ENCODE assay signal across 19 cellular contexts in genomic region chr1:30867537-30867936, GRCh38. TPM values are rescaled to one million over a fixed set of nuclear protein-coding genes. Genes with fewer than 3 reads are reported as not detected.
DNase-seq lines count a peak whose midpoint lies in the region; ATAC-seq, FAIRE-seq and TF ChIP-seq lines count a peak whose summit lies in the region.
"Had no signal": no experiment of that assay in that cellular context is flagged by ENCODE, and none has a peak within 500 bp of the region (broad histone marks: within the 10 kb centered on the region; RNA-seq: fewer than 3 reads in every experiment).

No MANE protein-coding gene starts in this region.

- intact Hi-C loops in HepG2 (cut with micrococcal nuclease; ENCODE audit: unreplicated experiment) (no loop called here), right lobe of liver (cut with DNase I) (no loop called here)

- H3K4me1 ChIP-seq in HepG2 (ENCODE audit: insufficient read depth, low read length) (no peaks in the 10 kb centered on the region), right lobe of liver (no peaks in the 10 kb centered on the region), osteoblast (ENCODE audit: insufficient read depth, low read length) (no peaks in the 10 kb centered on the region), SK-N-SH (ENCODE audit: control insufficient read depth in 1 of 2, insufficient read depth in 2 of 2, low read depth in 1 of 2, low read length in 1 of 2) (no peaks in the 10 kb centered on the region)
- H3K4me1 ChIP-seq: A549, Caco-2 had no signal

- H3K27ac ChIP-seq in HepG2 (ENCODE audit: extremely low read length, insufficient read depth, low read length) (no peak overlapping the region), right lobe of liver (no peak overlapping the region), osteoblast (ENCODE audit: low read depth, low read length) (no peak overlapping the region), SK-N-SH (ENCODE audit: low read depth in 2 of 2, low read length in 1 of 2) (no peak overlapping the region)
- H3K27ac ChIP-seq: 22Rv1; A549; BLaER1 treated with 17β-estradiol and CSF1 and Interleukin-3, amounts not matched to agents 10 nM and 100 nM; C4-2B had no signal

- CTCF ChIA-PET in HepG2 (lab: Yijun Ruan, JAX; ENCODE audit: low intra/inter-chr PET ratio, low total read pairs), result no interaction called here
- CTCF ChIA-PET in SK-N-SH (lab: Yijun Ruan, JAX), result interaction anchor here (0.9 to 2.5 kb wide), 6 partner anchors 11 to 148 kb away, joined by 3 to 13 read pairs (median 6); no protein-coding TSS in a partner anchor

- H3K9ac ChIP-seq in HepG2 (ENCODE audit: insufficient read depth, low read depth, low read length) (no peak overlapping the region), SK-N-SH (no peak overlapping the region)
- H3K9ac ChIP-seq: BLaER1 treated with 17β-estradiol and CSF1 and Interleukin-3, amounts not matched to agents 10 nM and 100 nM had no signal

- POLR2A ChIA-PET in HepG2 (lab: Yijun Ruan, JAX) (no interaction called here), SK-N-SH (lab: Yijun Ruan, JAX) (no interaction called here)

- no peaks in the 10 kb centered on the region for H3K79me2 ChIP-seq in HepG2 (ENCODE audit: insufficient read depth, low read length)
- no peaks in the 10 kb centered on the region for H3K79me2 ChIP-seq in osteoblast (ENCODE audit: insufficient read depth, low read length)
- no peaks in the 10 kb centered on the region for H3K79me2 ChIP-seq in SK-N-SH (ENCODE audit: insufficient read depth)

- H3K9me2 ChIP-seq in SK-N-SH, result no peaks in the 10 kb centered on the region

- no peaks in the 10 kb centered on the region for H3K36me3 ChIP-seq in HepG2 (replicated peaks in 1 of 2; ENCODE audit: control insufficient read depth in 1 of 2, insufficient read depth in 2 of 2, low read length in 2 of 2)
- no peaks in the 10 kb centered on the region for H3K36me3 ChIP-seq in right lobe of liver
- H3K36me3 ChIP-seq in osteoblast (ENCODE audit: insufficient read depth, low read length), result peaks cover 4% of the 10 kb centered on the region
- peaks cover 8 to 23% of the 10 kb centered on the region in 2 experiments for H3K36me3 ChIP-seq in SK-N-SH (replicated peaks in 1 of 2; ENCODE audit: control insufficient read depth in 1 of 2, insufficient read depth in 2 of 2, low read length in 1 of 2)

- FAIRE-seq in HepG2 (lab: Jason Lieb, UNC), result no peak
- FAIRE-seq: A549, D721Med, G401.6, GM19239 had no signal

- TF ChIP-seq RAD21 in HepG2 (CRISPR knock-in tag; IDR thresholded peaks at IDR 0.05) (no peak), SK-N-SH (IDR thresholded peaks at IDR 0.05; ENCODE audit: low read length) (no peak)

- BruUV-seq in HepG2 (replicated peaks; lab: Mats Ljungman, UMichigan), result no TSS peak

- H2AFZ ChIP-seq in HepG2 (ENCODE audit: low read length), result no peak overlapping the region
- H2AFZ ChIP-seq in osteoblast (ENCODE audit: low read length), result no peak overlapping the region
- no peak overlapping the region for H2AFZ ChIP-seq in SK-N-SH (ENCODE audit: low read depth)

- ATAC-seq in HepG2 (no peak), right lobe of liver (no peak), HG03460 (IDR thresholded peaks at IDR 0.05; ENCODE audit: unreplicated experiment) (no peak)
- ATAC-seq: A549; CD8-positive, alpha-beta T cell had no signal

- TF ChIP-seq POLR2A in HepG2 (IDR thresholded peaks at IDR 0.05; ENCODE audit: insufficient read depth in 1 of 2, low read depth in 2 of 2, low read length in 2 of 2), result no peak
- TF ChIP-seq POLR2A in right lobe of liver (IDR thresholded peaks at IDR 0.05), result no peak

- no peak for TF ChIP-seq CTCF in HepG2 (CRISPR knock-in tag; IDR thresholded peaks at IDR 0.05)
- TF ChIP-seq CTCF in right lobe of liver (IDR thresholded peaks at IDR 0.05), result no peak
- TF ChIP-seq CTCF in osteoblast (IDR thresholded peaks at IDR 0.05; ENCODE audit: extremely low read depth, low read depth, low read length), result no peak
- TF ChIP-seq CTCF in SK-N-SH (IDR thresholded peaks at IDR 0.05), result no peak

- peaks cover 3% of the 10 kb centered on the region for H3F3A ChIP-seq in SK-N-SH (replicated peaks; ENCODE audit: insufficient read depth)

- DNase-seq in HepG2 (ENCODE audit: low spot score) (no peak), right lobe of liver (no peak), osteoblast (ENCODE audit: insufficient read length, low spot score, missing footprints) (peak; percentile 8), SK-N-SH (no peak)
- DNase-seq: AML-193; Caco-2; Calu3; CD4-positive, alpha-beta T cell; CD8-positive, alpha-beta T cell; DMS79 treated with DMSO at 0.1 percent for 48 hours; GF-D8 had no signal

- H3K9me3 ChIP-seq in HepG2 (ENCODE audit: low read length) (no peaks in the 10 kb centered on the region), right lobe of liver (no peaks in the 10 kb centered on the region), osteoblast (ENCODE audit: low read depth, low read length) (peaks cover 4% of the 10 kb centered on the region), SK-N-SH (no peaks in the 10 kb centered on the region)
- H3K9me3 ChIP-seq: A549; BLaER1 treated with 17β-estradiol and CSF1 and Interleukin-3, amounts not matched to agents 10 nM and 100 nM; Caco-2 had no signal

- 75% methylated on average over 3 of the region's 4 CpGs for WGBS in HepG2 (ENCODE audit: low lambda C conversion rate)
- WGBS in right lobe of liver (ENCODE audit: insufficient coverage, low coverage, low lambda C conversion rate, missing lambda C conversion rate), result 86% methylated on average over 2 of the region's 4 CpGs
- 96% methylated on average over 2 of the region's 4 CpGs for WGBS in SK-N-SH (ENCODE audit: low lambda C conversion rate)

- TF ChIP-seq EP300 in HepG2 (IDR thresholded peaks at IDR 0.05; ENCODE audit: low read depth in 2 of 2, low read length in 2 of 2), result no peak
- TF ChIP-seq EP300 in HepG2 (CRISPR knock-in tag; IDR thresholded peaks at IDR 0.05; ENCODE audit: borderline replicate concordance), result no peak
- no peak for TF ChIP-seq EP300 in SK-N-SH (IDR thresholded peaks at IDR 0.05; ENCODE audit: borderline replicate concordance in 1 of 2, low read depth in 1 of 2, low read length in 1 of 2)

- in situ Hi-C loops in HepG2 (cut with HindIII; ENCODE audit: extremely low pct_ligation_motif_present, low pct_unique_long_range_greater_than_20kb), result no loop called here

- H4K20me1 ChIP-seq in HepG2 (ENCODE audit: insufficient read depth, low read length), result no peaks in the 10 kb centered on the region
- H4K20me1 ChIP-seq in osteoblast (ENCODE audit: insufficient read depth, low read length), result no peaks in the 10 kb centered on the region
- no peaks in the 10 kb centered on the region for H4K20me1 ChIP-seq in SK-N-SH (ENCODE audit: insufficient read depth)

- H3K27me3 ChIP-seq in HepG2 (ENCODE audit: control insufficient read depth in 1 of 2, insufficient read depth in 2 of 2, low read length in 2 of 2) (peaks cover 2 to 4% of the 10 kb centered on the region in 2 experiments; a peak in 2 of 5 replicates), right lobe of liver (no peaks in the 10 kb centered on the region), osteoblast (ENCODE audit: insufficient read depth, low read length) (peaks cover 5% of the 10 kb centered on the region), SK-N-SH (ENCODE audit: insufficient read depth) (no peaks in the 10 kb centered on the region)

- H3K4me3 ChIP-seq in HepG2 (replicated peaks in 1 of 3; ENCODE audit: insufficient read depth in 1 of 3, low read depth in 2 of 3, low read length in 3 of 3) (no peak overlapping the region), right lobe of liver (no peak overlapping the region), osteoblast (ENCODE audit: insufficient read depth, low read length) (no peak overlapping the region), SK-N-SH (ENCODE audit: low read depth in 2 of 2, low read length in 1 of 2) (no peak overlapping the region)
- H3K4me3 ChIP-seq: A549; BLaER1 treated with 17β-estradiol and CSF1 and Interleukin-3, amounts not matched to agents 10 nM and 100 nM had no signal

- no peak overlapping the region for H3K4me2 ChIP-seq in HepG2 (ENCODE audit: low read depth, low read length)
- H3K4me2 ChIP-seq in osteoblast (ENCODE audit: insufficient read depth, low read length), result no peak overlapping the region
- no peak overlapping the region for H3K4me2 ChIP-seq in SK-N-SH
- H3K4me2 ChIP-seq: A549; BLaER1 treated with 17β-estradiol and CSF1 and Interleukin-3, amounts not matched to agents 10 nM and 100 nM had no signal

TF ChIP-seq in HepG2, 621 proteins besides CTCF, POLR2A, EP300 and RAD21 (continues in another document):
- peak; percentile 43; the same call in 1 of the 2 replicates for TF ChIP-seq ZNF629 (CRISPR knock-in tag; conservative IDR thresholded peaks at IDR 0.05)

TF ChIP-seq in SK-N-SH, 30 proteins besides CTCF, POLR2A, EP300 and RAD21 (continues in another document):
- TF ChIP-seq MXI1 (IDR thresholded peaks at IDR 0.05; ENCODE audit: low read depth, low read length), result no peak

RNA-seq across cellular contexts. Expression of gene SDC3, which starts 41.0 kb away (rescaled TPM):
- total RNA-seq in HepG2 (2016; rRNA removed; fragmentation: Illumina TruSeq; extraction: Trizol) (0.18 and 0.49 TPM in 2 replicates), right lobe of liver (10 to 100 TPM; 13.8 to 45.7 (median 16.2) TPM), osteoblast (38.0 and 39.8 TPM in 2 replicates)
- total RNA-seq in HepG2 (2016; cell fraction: cytosol; rRNA removed; fragmentation: Illumina TruSeq; extraction: Trizol; ENCODE audit: low read depth), result 0.10 and 0.26 TPM in 2 replicates
- 0.25 and 0.61 TPM in 2 replicates for total RNA-seq in HepG2 (2016; cell fraction: insoluble cytoplasmic fraction; rRNA removed; fragmentation: Illumina TruSeq; extraction: Trizol)
- 0.24 and 0.40 TPM in 2 replicates for total RNA-seq in HepG2 (2016; cell fraction: membrane; rRNA removed; fragmentation: Illumina TruSeq; extraction: Trizol)
- total RNA-seq in HepG2 (2016; cell fraction: nucleus; rRNA removed; fragmentation: Illumina TruSeq; extraction: Trizol), result 0.47 and 0.78 TPM in 2 replicates
- polyA plus RNA-seq in HepG2 (2011; rRNA removed) (0.84 and 0.85 TPM in 2 replicates), SK-N-SH (2012; rRNA removed) (16.2 and 18.8 TPM in 2 replicates)
- polyA plus RNA-seq in HepG2 (2011; cell fraction: cytosol; rRNA removed), result 0.64 and 0.74 TPM in 2 replicates
- polyA plus RNA-seq in HepG2 (2011; cell fraction: nucleus; rRNA removed), result 1.3 and 1.4 TPM in 2 replicates
- 0.98 and 2.3 TPM in 2 replicates for polyA plus RNA-seq in HepG2 (2012)
- polyA plus RNA-seq in HepG2 (2016; cell fraction: cytosol; fragmentation: Illumina TruSeq; extraction: Trizol; ENCODE audit: low read depth), result 0.11 and 0.24 TPM in 2 replicates
- polyA plus RNA-seq in HepG2 (2016; cell fraction: insoluble cytoplasmic fraction; fragmentation: Illumina TruSeq; extraction: Trizol; ENCODE audit: low read depth), result 0.69 and 0.96 TPM in 2 replicates
- polyA plus RNA-seq in HepG2 (2016; cell fraction: membrane; fragmentation: Illumina TruSeq; extraction: Trizol; ENCODE audit: low read depth), result 0.35 and 0.79 TPM in 2 replicates
- polyA plus RNA-seq in HepG2 (2016; cell fraction: nucleus; fragmentation: Illumina TruSeq; extraction: Trizol; ENCODE audit: insufficient read depth, low read depth), result 1.5 and 1.7 TPM in 2 replicates
- polyA minus RNA-seq in HepG2 (2011; rRNA and poly(A)+ RNA removed; ENCODE audit: low replicate concordance), result 1.8 and 6.1 TPM in 2 replicates
- 0.89 and 2.0 TPM in 2 replicates for polyA minus RNA-seq in HepG2 (2011; cell fraction: cytosol; rRNA and poly(A)+ RNA removed)
- 0.37 and 0.77 TPM in 2 replicates for polyA minus RNA-seq in HepG2 (2011; cell fraction: nucleus; rRNA and poly(A)+ RNA removed)
- polyA plus RNA-seq in SK-N-SH (2012; cell fraction: cytosol; rRNA removed), result 14.0 and 19.2 TPM in 2 replicates
- 17.4 and 19.3 TPM in 2 replicates for polyA plus RNA-seq in SK-N-SH (2012; cell fraction: nucleus; rRNA removed)
- total RNA-seq: CD8-positive, alpha-beta T cell had no signal

Comparison
In these comparisons a context has a peak if more than half of its experiments do, and no peak if none do; other contexts are left out.
1. RNA of gene SDC3, which starts 41.0 kb away (total RNA-seq): 38.0 to 39.8 TPM in osteoblast and 13.8 to 45.7 TPM in right lobe of liver; 0.10 to 0.78 TPM in HepG2; every median in the first group is over 4 times any median in the second.